Comparison of ENCODE assay signal across 19 cellular contexts in the genomic region with DNA sequence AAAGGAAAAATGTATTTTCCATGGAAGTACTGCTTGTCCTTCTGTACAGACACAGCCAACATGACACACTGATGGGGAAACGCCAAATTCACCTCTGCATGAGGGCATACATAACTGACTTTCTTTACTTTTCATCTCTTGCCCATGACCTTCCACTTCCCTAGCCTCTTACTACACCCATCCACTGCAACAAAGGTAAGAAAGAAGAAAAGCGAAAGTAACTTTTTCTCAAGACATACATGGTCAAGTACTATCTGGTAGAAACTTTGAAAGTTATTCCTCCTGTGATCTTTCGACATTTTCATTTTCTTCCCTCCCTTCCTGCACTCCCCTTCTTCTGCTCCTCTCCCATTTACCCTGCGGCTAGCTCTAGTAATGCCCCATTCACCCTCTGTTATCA.
A peak's percentile ranks its signal among the peaks of the same experiment; 100 is the strongest.
DNase-seq lines count a peak whose midpoint lies in the region; ATAC-seq, FAIRE-seq and TF ChIP-seq lines count a peak whose summit lies in the region.
"Had no signal": no experiment of that assay in that cellular context is flagged by ENCODE, and none has a peak within 500 bp of the region (broad histone marks: within the 10 kb centered on the region; RNA-seq: fewer than 3 reads in every experiment).

No MANE protein-coding gene starts in this region.

- no peaks in the 10 kb centered on the region for H3K9me3 ChIP-seq in ascending aorta
- H3K9me3 ChIP-seq: BLaER1, SJCRH30 had no signal

- H3K4me1 ChIP-seq in ascending aorta, result no peaks in the 10 kb centered on the region
- H3K4me1 ChIP-seq: BLaER1, SJCRH30 had no signal

- DNase-seq in activated CD8-positive, alpha-beta T cell treated with anti-CD3 and anti-CD28 coated beads, Interleukin-2, amount 10 ng/mL, durations not matched to agents 7 days and 5 days, result no peak
- DNase-seq in activated CD8-positive, alpha-beta T cell treated with anti-CD3 and anti-CD28 coated beads for 36 hours, result no peak
- no peak for DNase-seq in GM18507 (ENCODE audit: extremely low spot score, insufficient read length, low read depth)
- no peak for DNase-seq in activated B cell treated with CpG ODN at 0.5 μM for 24 hours
- DNase-seq in nephron progenitor cell, result no peak
- DNase-seq in NCI-H1694 treated with DMSO at 0.1 percent for 48 hours (lab: John Stamatoyannopoulos, UW), result no peak
- DNase-seq in stimulated activated CD4-positive, alpha-beta T cell treated with anti-CD3 and anti-CD28 coated beads, Interleukin-4, amount 100 ng/mL, for 4 hours, result no peak
- DNase-seq in ascending aorta (ENCODE audit: low spot score in 2 of 2), result no peak
- DNase-seq: 8988T; CD8-positive, alpha-beta memory T cell; GDM1; NCI-H1105 treated with DMSO at 0.1 percent for 48 hours; NCI-H2029; NCI-H510A; NCI-H774; PC-9; SJCRH30 had no signal

- H3K27ac Mint-ChIP-seq in activated CD8-positive, alpha-beta T cell treated with anti-CD3 and anti-CD28 coated beads, Interleukin-2, amount 10 ng/mL, durations not matched to agents 7 days and 5 days, result peak overlapping the region; percentile 47
- H3K27ac Mint-ChIP-seq in activated CD8-positive, alpha-beta T cell treated with anti-CD3 and anti-CD28 coated beads for 36 hours, result no peak overlapping the region
- H3K27ac Mint-ChIP-seq in activated B cell treated with CpG ODN at 0.5 μM for 24 hours (peak overlapping the region; percentile 38), nephron progenitor cell (peak overlapping the region; percentile 20)

- no peaks in the 10 kb centered on the region for H3K27me3 Mint-ChIP-seq in activated CD8-positive, alpha-beta T cell treated with anti-CD3 and anti-CD28 coated beads, Interleukin-2, amount 10 ng/mL, durations not matched to agents 7 days and 5 days (ENCODE audit: low read depth)
- no peaks in the 10 kb centered on the region for H3K27me3 Mint-ChIP-seq in activated CD8-positive, alpha-beta T cell treated with anti-CD3 and anti-CD28 coated beads for 36 hours
- H3K27me3 Mint-ChIP-seq in activated B cell treated with CpG ODN at 0.5 μM for 24 hours (no peaks in the 10 kb centered on the region), nephron progenitor cell (ENCODE audit: low read depth, poor library complexity) (no peaks in the 10 kb centered on the region)

- no peaks in the 10 kb centered on the region for H3K9me3 Mint-ChIP-seq in activated CD8-positive, alpha-beta T cell treated with anti-CD3 and anti-CD28 coated beads, Interleukin-2, amount 10 ng/mL, durations not matched to agents 7 days and 5 days (ENCODE audit: insufficient read depth)
- H3K9me3 Mint-ChIP-seq in activated CD8-positive, alpha-beta T cell treated with anti-CD3 and anti-CD28 coated beads for 36 hours, result no peaks in the 10 kb centered on the region
- no peaks in the 10 kb centered on the region for H3K9me3 Mint-ChIP-seq in activated B cell treated with CpG ODN at 0.5 μM for 24 hours
- H3K9me3 Mint-ChIP-seq in nephron progenitor cell, result no peaks in the 10 kb centered on the region
- H3K9me3 Mint-ChIP-seq: CD8-positive, alpha-beta memory T cell had no signal

- peaks cover 15% of the 10 kb centered on the region for H3K4me1 Mint-ChIP-seq in activated CD8-positive, alpha-beta T cell treated with anti-CD3 and anti-CD28 coated beads, Interleukin-2, amount 10 ng/mL, durations not matched to agents 7 days and 5 days (ENCODE audit: low read depth)
- peaks cover 16% of the 10 kb centered on the region for H3K4me1 Mint-ChIP-seq in activated CD8-positive, alpha-beta T cell treated with anti-CD3 and anti-CD28 coated beads for 36 hours (ENCODE audit: low read depth)
- H3K4me1 Mint-ChIP-seq in activated B cell treated with CpG ODN at 0.5 μM for 24 hours, result peaks cover 26% of the 10 kb centered on the region
- H3K4me1 Mint-ChIP-seq in nephron progenitor cell, result peaks cover 10% of the 10 kb centered on the region

- H3K36me3 Mint-ChIP-seq in activated CD8-positive, alpha-beta T cell treated with anti-CD3 and anti-CD28 coated beads, Interleukin-2, amount 10 ng/mL, durations not matched to agents 7 days and 5 days (ENCODE audit: low read depth), result peaks cover 4% of the 10 kb centered on the region
- H3K36me3 Mint-ChIP-seq in activated CD8-positive, alpha-beta T cell treated with anti-CD3 and anti-CD28 coated beads for 36 hours (ENCODE audit: low read depth), result peaks cover 5% of the 10 kb centered on the region
- H3K36me3 Mint-ChIP-seq in activated B cell treated with CpG ODN at 0.5 μM for 24 hours (ENCODE audit: low read depth), result peaks cover 76% of the 10 kb centered on the region
- H3K36me3 Mint-ChIP-seq in nephron progenitor cell (ENCODE audit: low read depth), result peaks cover 73% of the 10 kb centered on the region

- intact Hi-C loops in activated CD8-positive, alpha-beta T cell treated with anti-CD3 and anti-CD28 coated beads for 36 hours (cut with micrococcal nuclease), result no loop called here
- intact Hi-C loops in activated B cell treated with CpG ODN at 0.5 μM for 24 hours (cut with micrococcal nuclease) (no loop called here), ascending aorta (cut with DNase I) (no loop called here)

- no peak overlapping the region for H3K27ac ChIP-seq in ascending aorta
- H3K27ac ChIP-seq: BLaER1, PC-9, SJCRH30 had no signal

- no peak for TF ChIP-seq CTCF in activated CD8-positive, alpha-beta T cell treated with anti-CD3 and anti-CD28 coated beads for 36 hours (IDR thresholded peaks at IDR 0.05)
- TF ChIP-seq CTCF in activated B cell treated with CpG ODN at 0.5 μM for 24 hours (IDR thresholded peaks at IDR 0.05), result no peak
- TF ChIP-seq CTCF in nephron progenitor cell (IDR thresholded peaks at IDR 0.05), result no peak
- TF ChIP-seq CTCF in ascending aorta (IDR thresholded peaks at IDR 0.05), result no peak

- peak; percentile 55 for ATAC-seq in activated CD8-positive, alpha-beta T cell treated with anti-CD3 and anti-CD28 coated beads, Interleukin-2, amount 10 ng/mL, durations not matched to agents 7 days and 5 days
- no peak for ATAC-seq in activated CD8-positive, alpha-beta T cell treated with anti-CD3 and anti-CD28 coated beads for 36 hours
- ATAC-seq in activated B cell treated with CpG ODN at 0.5 μM for 24 hours (ENCODE audit: low read depth), result no peak

- CTCF ChIA-PET in activated CD8-positive, alpha-beta T cell treated with anti-CD3 and anti-CD28 coated beads, Interleukin-2, amount 10 ng/mL, durations not matched to agents 7 days and 5 days (lab: Charles Lee), result interaction anchor here (1.2 to 1.5 kb wide), 2 partner anchors 8 to 14 kb away, joined by 3 to 5 read pairs; no protein-coding TSS in a partner anchor
- CTCF ChIA-PET in activated CD8-positive, alpha-beta T cell treated with anti-CD3 and anti-CD28 coated beads for 36 hours (lab: Charles Lee), result interaction anchor here (1.1 kb wide), 1 partner anchor 25 kb away, joined by 3 read pairs; no protein-coding TSS in a partner anchor
- CTCF ChIA-PET in activated B cell treated with CpG ODN at 0.5 μM for 24 hours (lab: Charles Lee), result interaction anchor here (2.0 kb wide), 1 partner anchor 15 kb away, joined by 5 read pairs; no protein-coding TSS in a partner anchor

- H3K4me3 ChIP-seq in ascending aorta, result no peak overlapping the region
- H3K4me3 ChIP-seq: BLaER1, PC-9, SJCRH30 had no signal

- H3K4me3 Mint-ChIP-seq in activated CD8-positive, alpha-beta T cell treated with anti-CD3 and anti-CD28 coated beads, Interleukin-2, amount 10 ng/mL, durations not matched to agents 7 days and 5 days, result no peak overlapping the region
- H3K4me3 Mint-ChIP-seq in activated CD8-positive, alpha-beta T cell treated with anti-CD3 and anti-CD28 coated beads for 36 hours, result no peak overlapping the region
- H3K4me3 Mint-ChIP-seq in activated B cell treated with CpG ODN at 0.5 μM for 24 hours, result no peak overlapping the region
- no peak overlapping the region for H3K4me3 Mint-ChIP-seq in nephron progenitor cell

- no peaks in the 10 kb centered on the region for H3K36me3 ChIP-seq in ascending aorta

- FAIRE-seq in GM18507 (lab: Jason Lieb, UNC), result peak; percentile 39
- FAIRE-seq: H54 had no signal

- H3K27me3 ChIP-seq in ascending aorta, result no peaks in the 10 kb centered on the region
- H3K27me3 ChIP-seq: BLaER1, SJCRH30 had no signal

- POLR2A ChIA-PET in activated CD8-positive, alpha-beta T cell treated with anti-CD3 and anti-CD28 coated beads, Interleukin-2, amount 10 ng/mL, durations not matched to agents 7 days and 5 days (lab: Charles Lee), result no interaction called here
- POLR2A ChIA-PET in activated CD8-positive, alpha-beta T cell treated with anti-CD3 and anti-CD28 coated beads for 36 hours (lab: Charles Lee), result no interaction called here
- POLR2A ChIA-PET in activated B cell treated with CpG ODN at 0.5 μM for 24 hours (lab: Charles Lee), result no interaction called here
